9 cellular contexts compared by ENCODE assay signal in the genomic region with DNA sequence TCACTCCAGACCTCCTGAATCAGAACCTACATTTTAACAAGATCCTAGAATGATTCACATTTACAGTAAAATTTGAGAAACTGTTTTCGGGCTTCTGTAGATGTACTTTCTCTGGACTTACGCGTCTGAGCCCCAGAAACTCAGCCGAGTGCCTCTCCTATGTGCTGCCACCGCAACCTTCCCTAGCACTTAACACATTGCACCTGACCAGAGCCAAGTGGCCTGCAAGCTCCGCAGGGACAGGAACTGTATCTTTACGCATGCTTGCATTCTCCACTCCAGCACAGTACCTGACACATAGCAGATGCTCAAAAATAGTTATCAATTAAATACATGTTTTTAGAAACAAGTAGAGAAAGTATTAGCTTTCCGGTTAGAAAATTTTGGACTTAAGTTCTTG. TPM values are rescaled to one million over a fixed set of nuclear protein-coding genes. Genes with fewer than 3 reads are reported as not detected.
"Had no signal": no experiment of that assay in that cellular context is flagged by ENCODE, and none has a peak within 500 bp of the region (broad histone marks: within the 10 kb centered on the region; RNA-seq: fewer than 3 reads in every experiment).

No MANE protein-coding gene starts in this region.

- DNase-seq: H9, HCEC 1CT, KBM-7 had no signal

- FAIRE-seq: H1, H54, HepG2 had no signal

- ATAC-seq: GM23338, HepG2 had no signal

- H3K27ac ChIP-seq: KMS-11 had no signal

- H3K4me3 ChIP-seq: GM23338 had no signal

RNA-seq across cellular contexts. Expression of a gene that starts 1.2 kb away (rescaled TPM):
- total RNA-seq: GM23338, HepG2, HT-29 had no signal
